ENCODE assay signal across 1 cellular context in the genomic region with DNA sequence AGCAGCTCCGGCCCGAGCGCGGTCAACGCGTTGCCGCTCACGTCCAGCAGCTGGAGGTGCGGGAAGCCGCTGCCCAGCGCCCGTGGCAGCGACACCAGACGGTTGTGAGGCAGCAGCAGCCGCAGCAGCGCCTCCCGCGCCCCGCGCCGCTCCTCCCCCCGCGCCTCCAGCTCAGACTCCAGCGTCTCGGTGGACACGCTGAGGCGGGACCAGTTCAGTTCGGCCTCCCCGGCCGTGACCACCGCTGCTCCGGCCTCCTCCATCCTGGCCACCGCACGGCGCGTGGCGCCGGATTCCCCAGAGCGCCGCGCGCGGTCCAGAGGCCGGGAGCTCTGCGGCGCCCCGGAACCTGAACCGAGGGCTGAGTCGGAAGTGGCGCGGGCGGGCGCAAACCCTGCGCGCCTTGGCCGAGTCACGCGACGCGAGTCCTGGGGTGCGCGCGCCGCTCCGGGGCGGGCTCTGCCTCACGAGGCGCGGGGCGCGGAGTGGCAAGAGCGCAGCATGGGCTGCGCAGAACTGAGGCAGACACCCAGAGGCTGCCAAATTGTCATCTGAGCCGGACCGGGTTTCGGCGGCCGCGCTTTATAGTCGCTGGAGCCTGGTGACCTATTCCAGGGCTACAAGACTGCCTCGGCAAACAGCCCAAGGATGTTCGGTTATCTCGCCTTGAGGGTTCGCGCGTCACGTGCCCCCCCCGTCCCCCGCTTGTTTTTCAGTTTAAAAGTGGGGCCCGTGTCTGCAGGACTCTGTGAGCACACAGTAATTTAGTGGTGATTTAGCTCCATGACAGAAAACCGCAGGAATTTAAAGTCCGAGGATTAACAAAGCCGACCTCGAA.
TF ChIP-seq lines count a peak whose summit lies in the region.

A gene (minus strand): TSS at position 374 of the 838 bp plus-strand sequence. CDS start 111 bp downstream, at position 263.

TF ChIP-seq in GM12878, 131 proteins besides CTCF, POLR2A, EP300 and RAD21 (continued from another document and continues in another):
- TF ChIP-seq GATAD2B (conservative IDR thresholded peaks at IDR 0.05; ENCODE audit: low read depth) (peak; percentile 97), NFXL1 (IDR thresholded peaks at IDR 0.05; ENCODE audit: borderline replicate concordance) (no peak), CREB1 (IDR thresholded peaks at IDR 0.05; ENCODE audit: low read depth) (peak; percentile 69), POLR2AphosphoS5 (IDR thresholded peaks at IDR 0.05; ENCODE audit: low read length) (peak; percentile 81; the same call in 1 of the 2 replicates), SP1 (IDR thresholded peaks at IDR 0.05; ENCODE audit: low read depth, low read length) (peak; percentile 9), EGR1 (IDR thresholded peaks at IDR 0.05; ENCODE audit: borderline replicate concordance in 1 of 2, low read depth in 2 of 2, low read length in 2 of 2) (no peak), RB1 (IDR thresholded peaks at IDR 0.05; ENCODE audit: borderline replicate concordance) (peak; percentile 91; the same call in 1 of the 2 replicates), SUZ12 (IDR thresholded peaks at IDR 0.05; ENCODE audit: unreplicated experiment) (no peak), FOS (IDR thresholded peaks at IDR 0.05; ENCODE audit: borderline replicate concordance, extremely low read depth, insufficient read length) (no peak), ESRRA (IDR thresholded peaks at IDR 0.05; ENCODE audit: low read length) (0 out of 2 replicates have a peak, but pooled peaks have one; percentile 18), EZH2 (IDR thresholded peaks at IDR 0.05; ENCODE audit: borderline replicate concordance, control insufficient read depth, low read depth, low read length) (no peak), BACH1 (IDR thresholded peaks at IDR 0.05; ENCODE audit: borderline replicate concordance) (peak; percentile 66; the same call in 1 of the 2 replicates), ZZZ3 (IDR thresholded peaks at IDR 0.05; ENCODE audit: control insufficient read depth, insufficient read length, low read depth) (no peak), SIN3A (IDR thresholded peaks at IDR 0.05; ENCODE audit: low read depth, low read length) (no peak), POLR2AphosphoS2 (IDR thresholded peaks at IDR 0.05; ENCODE audit: low read depth, low read length) (no peak), NR2C2 (IDR thresholded peaks at IDR 0.05; ENCODE audit: borderline replicate concordance, control insufficient read depth, insufficient read length, low read depth) (no peak), ZNF384 (IDR thresholded peaks at IDR 0.05; ENCODE audit: borderline replicate concordance, low read depth, low read length) (no peak), ZNF622 (IDR thresholded peaks at IDR 0.05) (no peak), PML (IDR thresholded peaks at IDR 0.05; ENCODE audit: low read length) (peak; percentile 78)
- TF ChIP-seq, protein P1, sequence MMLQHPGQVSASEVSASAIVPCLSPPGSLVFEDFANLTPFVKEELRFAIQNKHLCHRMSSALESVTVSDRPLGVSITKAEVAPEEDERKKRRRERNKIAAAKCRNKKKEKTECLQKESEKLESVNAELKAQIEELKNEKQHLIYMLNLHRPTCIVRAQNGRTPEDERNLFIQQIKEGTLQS (IDR thresholded peaks at IDR 0.05; ENCODE audit: borderline replicate concordance, extremely low read depth, low read depth, low read length), result peak; percentile 47; the same call in 1 of the 2 replicates
- TF ChIP-seq, protein P2, sequence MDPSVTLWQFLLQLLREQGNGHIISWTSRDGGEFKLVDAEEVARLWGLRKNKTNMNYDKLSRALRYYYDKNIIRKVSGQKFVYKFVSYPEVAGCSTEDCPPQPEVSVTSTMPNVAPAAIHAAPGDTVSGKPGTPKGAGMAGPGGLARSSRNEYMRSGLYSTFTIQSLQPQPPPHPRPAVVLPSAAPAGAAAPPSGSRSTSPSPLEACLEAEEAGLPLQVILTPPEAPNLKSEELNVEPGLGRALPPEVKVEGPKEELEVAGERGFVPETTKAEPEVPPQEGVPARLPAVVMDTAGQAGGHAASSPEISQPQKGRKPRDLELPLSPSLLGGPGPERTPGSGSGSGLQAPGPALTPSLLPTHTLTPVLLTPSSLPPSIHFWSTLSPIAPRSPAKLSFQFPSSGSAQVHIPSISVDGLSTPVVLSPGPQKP (IDR thresholded peaks at IDR 0.05; ENCODE audit: low read depth, low read length), result no peak
- TF ChIP-seq, protein P3, sequence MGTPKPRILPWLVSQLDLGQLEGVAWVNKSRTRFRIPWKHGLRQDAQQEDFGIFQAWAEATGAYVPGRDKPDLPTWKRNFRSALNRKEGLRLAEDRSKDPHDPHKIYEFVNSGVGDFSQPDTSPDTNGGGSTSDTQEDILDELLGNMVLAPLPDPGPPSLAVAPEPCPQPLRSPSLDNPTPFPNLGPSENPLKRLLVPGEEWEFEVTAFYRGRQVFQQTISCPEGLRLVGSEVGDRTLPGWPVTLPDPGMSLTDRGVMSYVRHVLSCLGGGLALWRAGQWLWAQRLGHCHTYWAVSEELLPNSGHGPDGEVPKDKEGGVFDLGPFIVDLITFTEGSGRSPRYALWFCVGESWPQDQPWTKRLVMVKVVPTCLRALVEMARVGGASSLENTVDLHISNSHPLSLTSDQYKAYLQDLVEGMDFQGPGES (IDR thresholded peaks at IDR 0.05), result no peak
- TF ChIP-seq, protein P4, sequence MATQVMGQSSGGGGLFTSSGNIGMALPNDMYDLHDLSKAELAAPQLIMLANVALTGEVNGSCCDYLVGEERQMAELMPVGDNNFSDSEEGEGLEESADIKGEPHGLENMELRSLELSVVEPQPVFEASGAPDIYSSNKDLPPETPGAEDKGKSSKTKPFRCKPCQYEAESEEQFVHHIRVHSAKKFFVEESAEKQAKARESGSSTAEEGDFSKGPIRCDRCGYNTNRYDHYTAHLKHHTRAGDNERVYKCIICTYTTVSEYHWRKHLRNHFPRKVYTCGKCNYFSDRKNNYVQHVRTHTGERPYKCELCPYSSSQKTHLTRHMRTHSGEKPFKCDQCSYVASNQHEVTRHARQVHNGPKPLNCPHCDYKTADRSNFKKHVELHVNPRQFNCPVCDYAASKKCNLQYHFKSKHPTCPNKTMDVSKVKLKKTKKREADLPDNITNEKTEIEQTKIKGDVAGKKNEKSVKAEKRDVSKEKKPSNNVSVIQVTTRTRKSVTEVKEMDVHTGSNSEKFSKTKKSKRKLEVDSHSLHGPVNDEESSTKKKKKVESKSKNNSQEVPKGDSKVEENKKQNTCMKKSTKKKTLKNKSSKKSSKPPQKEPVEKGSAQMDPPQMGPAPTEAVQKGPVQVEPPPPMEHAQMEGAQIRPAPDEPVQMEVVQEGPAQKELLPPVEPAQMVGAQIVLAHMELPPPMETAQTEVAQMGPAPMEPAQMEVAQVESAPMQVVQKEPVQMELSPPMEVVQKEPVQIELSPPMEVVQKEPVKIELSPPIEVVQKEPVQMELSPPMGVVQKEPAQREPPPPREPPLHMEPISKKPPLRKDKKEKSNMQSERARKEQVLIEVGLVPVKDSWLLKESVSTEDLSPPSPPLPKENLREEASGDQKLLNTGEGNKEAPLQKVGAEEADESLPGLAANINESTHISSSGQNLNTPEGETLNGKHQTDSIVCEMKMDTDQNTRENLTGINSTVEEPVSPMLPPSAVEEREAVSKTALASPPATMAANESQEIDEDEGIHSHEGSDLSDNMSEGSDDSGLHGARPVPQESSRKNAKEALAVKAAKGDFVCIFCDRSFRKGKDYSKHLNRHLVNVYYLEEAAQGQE (IDR thresholded peaks at IDR 0.05; ENCODE audit: low read depth, low read length), result no peak
- TF ChIP-seq, protein P5, sequence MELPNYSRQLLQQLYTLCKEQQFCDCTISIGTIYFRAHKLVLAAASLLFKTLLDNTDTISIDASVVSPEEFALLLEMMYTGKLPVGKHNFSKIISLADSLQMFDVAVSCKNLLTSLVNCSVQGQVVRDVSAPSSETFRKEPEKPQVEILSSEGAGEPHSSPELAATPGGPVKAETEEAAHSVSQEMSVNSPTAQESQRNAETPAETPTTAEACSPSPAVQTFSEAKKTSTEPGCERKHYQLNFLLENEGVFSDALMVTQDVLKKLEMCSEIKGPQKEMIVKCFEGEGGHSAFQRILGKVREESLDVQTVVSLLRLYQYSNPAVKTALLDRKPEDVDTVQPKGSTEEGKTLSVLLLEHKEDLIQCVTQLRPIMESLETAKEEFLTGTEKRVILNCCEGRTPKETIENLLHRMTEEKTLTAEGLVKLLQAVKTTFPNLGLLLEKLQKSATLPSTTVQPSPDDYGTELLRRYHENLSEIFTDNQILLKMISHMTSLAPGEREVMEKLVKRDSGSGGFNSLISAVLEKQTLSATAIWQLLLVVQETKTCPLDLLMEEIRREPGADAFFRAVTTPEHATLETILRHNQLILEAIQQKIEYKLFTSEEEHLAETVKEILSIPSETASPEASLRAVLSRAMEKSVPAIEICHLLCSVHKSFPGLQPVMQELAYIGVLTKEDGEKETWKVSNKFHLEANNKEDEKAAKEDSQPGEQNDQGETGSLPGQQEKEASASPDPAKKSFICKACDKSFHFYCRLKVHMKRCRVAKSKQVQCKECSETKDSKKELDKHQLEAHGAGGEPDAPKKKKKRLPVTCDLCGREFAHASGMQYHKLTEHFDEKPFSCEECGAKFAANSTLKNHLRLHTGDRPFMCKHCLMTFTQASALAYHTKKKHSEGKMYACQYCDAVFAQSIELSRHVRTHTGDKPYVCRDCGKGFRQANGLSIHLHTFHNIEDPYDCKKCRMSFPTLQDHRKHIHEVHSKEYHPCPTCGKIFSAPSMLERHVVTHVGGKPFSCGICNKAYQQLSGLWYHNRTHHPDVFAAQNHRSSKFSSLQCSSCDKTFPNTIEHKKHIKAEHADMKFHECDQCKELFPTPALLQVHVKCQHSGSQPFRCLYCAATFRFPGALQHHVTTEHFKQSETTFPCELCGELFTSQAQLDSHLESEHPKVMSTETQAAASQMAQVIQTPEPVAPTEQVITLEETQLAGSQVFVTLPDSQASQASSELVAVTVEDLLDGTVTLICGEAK (IDR thresholded peaks at IDR 0.05; ENCODE audit: borderline replicate concordance), result peak; percentile 86
- TF ChIP-seq, protein P6, sequence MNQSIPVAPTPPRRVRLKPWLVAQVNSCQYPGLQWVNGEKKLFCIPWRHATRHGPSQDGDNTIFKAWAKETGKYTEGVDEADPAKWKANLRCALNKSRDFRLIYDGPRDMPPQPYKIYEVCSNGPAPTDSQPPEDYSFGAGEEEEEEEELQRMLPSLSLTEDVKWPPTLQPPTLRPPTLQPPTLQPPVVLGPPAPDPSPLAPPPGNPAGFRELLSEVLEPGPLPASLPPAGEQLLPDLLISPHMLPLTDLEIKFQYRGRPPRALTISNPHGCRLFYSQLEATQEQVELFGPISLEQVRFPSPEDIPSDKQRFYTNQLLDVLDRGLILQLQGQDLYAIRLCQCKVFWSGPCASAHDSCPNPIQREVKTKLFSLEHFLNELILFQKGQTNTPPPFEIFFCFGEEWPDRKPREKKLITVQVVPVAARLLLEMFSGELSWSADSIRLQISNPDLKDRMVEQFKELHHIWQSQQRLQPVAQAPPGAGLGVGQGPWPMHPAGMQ (IDR thresholded peaks at IDR 0.05; ENCODE audit: borderline replicate concordance), result peak; percentile 51; the same call in 1 of the 2 replicates
- TF ChIP-seq, protein P7, sequence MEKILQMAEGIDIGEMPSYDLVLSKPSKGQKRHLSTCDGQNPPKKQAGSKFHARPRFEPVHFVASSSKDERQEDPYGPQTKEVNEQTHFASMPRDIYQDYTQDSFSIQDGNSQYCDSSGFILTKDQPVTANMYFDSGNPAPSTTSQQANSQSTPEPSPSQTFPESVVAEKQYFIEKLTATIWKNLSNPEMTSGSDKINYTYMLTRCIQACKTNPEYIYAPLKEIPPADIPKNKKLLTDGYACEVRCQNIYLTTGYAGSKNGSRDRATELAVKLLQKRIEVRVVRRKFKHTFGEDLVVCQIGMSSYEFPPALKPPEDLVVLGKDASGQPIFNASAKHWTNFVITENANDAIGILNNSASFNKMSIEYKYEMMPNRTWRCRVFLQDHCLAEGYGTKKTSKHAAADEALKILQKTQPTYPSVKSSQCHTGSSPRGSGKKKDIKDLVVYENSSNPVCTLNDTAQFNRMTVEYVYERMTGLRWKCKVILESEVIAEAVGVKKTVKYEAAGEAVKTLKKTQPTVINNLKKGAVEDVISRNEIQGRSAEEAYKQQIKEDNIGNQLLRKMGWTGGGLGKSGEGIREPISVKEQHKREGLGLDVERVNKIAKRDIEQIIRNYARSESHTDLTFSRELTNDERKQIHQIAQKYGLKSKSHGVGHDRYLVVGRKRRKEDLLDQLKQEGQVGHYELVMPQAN (conservative IDR thresholded peaks at IDR 0.05), result peak; percentile 59; the same call in 1 of the 2 replicates
- TF ChIP-seq, protein P8, sequence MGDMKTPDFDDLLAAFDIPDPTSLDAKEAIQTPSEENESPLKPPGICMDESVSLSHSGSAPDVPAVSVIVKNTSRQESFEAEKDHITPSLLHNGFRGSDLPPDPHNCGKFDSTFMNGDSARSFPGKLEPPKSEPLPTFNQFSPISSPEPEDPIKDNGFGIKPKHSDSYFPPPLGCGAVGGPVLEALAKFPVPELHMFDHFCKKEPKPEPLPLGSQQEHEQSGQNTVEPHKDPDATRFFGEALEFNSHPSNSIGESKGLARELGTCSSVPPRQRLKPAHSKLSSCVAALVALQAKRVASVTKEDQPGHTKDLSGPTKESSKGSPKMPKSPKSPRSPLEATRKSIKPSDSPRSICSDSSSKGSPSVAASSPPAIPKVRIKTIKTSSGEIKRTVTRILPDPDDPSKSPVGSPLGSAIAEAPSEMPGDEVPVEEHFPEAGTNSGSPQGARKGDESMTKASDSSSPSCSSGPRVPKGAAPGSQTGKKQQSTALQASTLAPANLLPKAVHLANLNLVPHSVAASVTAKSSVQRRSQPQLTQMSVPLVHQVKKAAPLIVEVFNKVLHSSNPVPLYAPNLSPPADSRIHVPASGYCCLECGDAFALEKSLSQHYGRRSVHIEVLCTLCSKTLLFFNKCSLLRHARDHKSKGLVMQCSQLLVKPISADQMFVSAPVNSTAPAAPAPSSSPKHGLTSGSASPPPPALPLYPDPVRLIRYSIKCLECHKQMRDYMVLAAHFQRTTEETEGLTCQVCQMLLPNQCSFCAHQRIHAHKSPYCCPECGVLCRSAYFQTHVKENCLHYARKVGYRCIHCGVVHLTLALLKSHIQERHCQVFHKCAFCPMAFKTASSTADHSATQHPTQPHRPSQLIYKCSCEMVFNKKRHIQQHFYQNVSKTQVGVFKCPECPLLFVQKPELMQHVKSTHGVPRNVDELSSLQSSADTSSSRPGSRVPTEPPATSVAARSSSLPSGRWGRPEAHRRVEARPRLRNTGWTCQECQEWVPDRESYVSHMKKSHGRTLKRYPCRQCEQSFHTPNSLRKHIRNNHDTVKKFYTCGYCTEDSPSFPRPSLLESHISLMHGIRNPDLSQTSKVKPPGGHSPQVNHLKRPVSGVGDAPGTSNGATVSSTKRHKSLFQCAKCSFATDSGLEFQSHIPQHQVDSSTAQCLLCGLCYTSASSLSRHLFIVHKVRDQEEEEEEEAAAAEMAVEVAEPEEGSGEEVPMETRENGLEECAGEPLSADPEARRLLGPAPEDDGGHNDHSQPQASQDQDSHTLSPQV (IDR thresholded peaks at IDR 0.05), result no peak
- TF ChIP-seq, protein P9, sequence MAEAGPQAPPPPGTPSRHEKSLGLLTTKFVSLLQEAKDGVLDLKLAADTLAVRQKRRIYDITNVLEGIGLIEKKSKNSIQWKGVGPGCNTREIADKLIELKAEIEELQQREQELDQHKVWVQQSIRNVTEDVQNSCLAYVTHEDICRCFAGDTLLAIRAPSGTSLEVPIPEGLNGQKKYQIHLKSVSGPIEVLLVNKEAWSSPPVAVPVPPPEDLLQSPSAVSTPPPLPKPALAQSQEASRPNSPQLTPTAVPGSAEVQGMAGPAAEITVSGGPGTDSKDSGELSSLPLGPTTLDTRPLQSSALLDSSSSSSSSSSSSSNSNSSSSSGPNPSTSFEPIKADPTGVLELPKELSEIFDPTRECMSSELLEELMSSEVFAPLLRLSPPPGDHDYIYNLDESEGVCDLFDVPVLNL (IDR thresholded peaks at IDR 0.05; ENCODE audit: low read depth, low read length), result no peak
